Comparison of ENCODE assay signal across 8 cellular contexts in genomic region chr3:31452495-31453106, GRCh38.
"Had no signal": no experiment of that assay in that cellular context is flagged by ENCODE, and none has a peak within 500 bp of the region (broad histone marks: within the 10 kb centered on the region; RNA-seq: fewer than 3 reads in every experiment).

No MANE protein-coding gene starts in this region.

- DNase-seq: GM23248, GOT3, H7, HFFc6, IMR-90, KBM-7 had no signal

- H3K4me3 ChIP-seq: GM23248, HAP-1 had no signal

- H3K27ac ChIP-seq: GM23248 had no signal

- H2AFZ ChIP-seq: GM23248 had no signal

- H3K36me3 ChIP-seq: HAP-1 had no signal

- ATAC-seq: HCT116 had no signal

- H3K9me3 ChIP-seq: HAP-1 had no signal

- H3K9ac ChIP-seq: GM23248 had no signal

- H3K4me1 ChIP-seq: HAP-1 had no signal
